17 cellular contexts compared by ENCODE assay signal in genomic region chr16:14475370-14476139, GRCh38.
DNase-seq lines count a peak whose midpoint lies in the region; ATAC-seq and TF ChIP-seq lines count a peak whose summit lies in the region.
"Had no signal": no experiment of that assay in that cellular context is flagged by ENCODE, and none has a peak within 500 bp of the region (broad histone marks: within the 10 kb centered on the region; RNA-seq: fewer than 3 reads in every experiment).

No MANE protein-coding gene starts in this region.

- intact Hi-C loops in lower lobe of right lung (cut with DNase I) = no loop called here

- H3K4me1 ChIP-seq in lower lobe of right lung = no peaks in the 10 kb centered on the region

- peaks cover 0 to 1% of the 10 kb centered on the region in 2 donors for H3K9me3 Mint-ChIP-seq in effector memory CD8-positive, alpha-beta T cell

- TF ChIP-seq CTCF in VCaP (conservative IDR thresholded peaks at IDR 0.05) (no peak), lower lobe of right lung (IDR thresholded peaks at IDR 0.05) (no peak)

- H3K27me3 Mint-ChIP-seq in effector memory CD8-positive, alpha-beta T cell = no peaks in the 10 kb centered on the region
- H3K27me3 Mint-ChIP-seq: activated CD4-positive, alpha-beta T cell treated with anti-CD3 and anti-CD28 coated beads, Interleukin-2, amount 10 ng/mL, durations not matched to agents 24 days and 14 days had no signal

- ATAC-seq in lower lobe of right lung (peak; percentile 57 to 95), HG03520 (IDR thresholded peaks at IDR 0.05; ENCODE audit: unreplicated experiment) (no peak)
- no peak for ATAC-seq in effector memory CD8-positive, alpha-beta T cell (replicated peaks)

- H3K36me3 Mint-ChIP-seq in effector memory CD8-positive, alpha-beta T cell (ENCODE audit: insufficient read depth) = peaks cover 16% of the 10 kb centered on the region

- peaks cover 1% of the 10 kb centered on the region for H3K36me3 ChIP-seq in lower lobe of right lung
- H3K36me3 ChIP-seq: vagina had no signal

- DNase-seq in DMS53 (lab: John Stamatoyannopoulos, UW) = peak; percentile 87
- peak; percentile 36 for DNase-seq in NCI-H146 treated with DMSO at 0.1 percent for 48 hours (lab: John Stamatoyannopoulos, UW; ENCODE audit: unreplicated experiment)
- DNase-seq in lower lobe of right lung = no peak
- DNase-seq in effector memory CD8-positive, alpha-beta T cell = no peak
- DNase-seq in superior temporal gyrus (ENCODE audit: extremely low spot score) = no peak
- no peak for DNase-seq in KBM-7
- DNase-seq: activated CD4-positive, alpha-beta T cell treated with anti-CD3 and anti-CD28 coated beads, Interleukin-2, amount 10 ng/mL, durations not matched to agents 24 days and 14 days; activated T-cell treated with anti-CD3 and anti-CD28 coated beads, Interleukin-2, amount 50 U/mL, for 48 hours; amniotic stem cell; dermis blood vessel endothelial cell; retina; stimulated activated CD4-positive, alpha-beta T cell treated with anti-CD3 and anti-CD28 coated beads, Interleukin-4, amount 100 ng/mL, for 1 hour; T-helper 2 cell had no signal

- in situ Hi-C loops in KBM-7 (cut with MboI; ENCODE audit: low pct_unique_long_range_greater_than_20kb, low sequenced_read_pairs) = no loop called here

- no peak overlapping the region for H3K27ac Mint-ChIP-seq in effector memory CD8-positive, alpha-beta T cell
- H3K27ac Mint-ChIP-seq: activated CD4-positive, alpha-beta T cell treated with anti-CD3 and anti-CD28 coated beads, Interleukin-2, amount 10 ng/mL, durations not matched to agents 24 days and 14 days had no signal

- no peaks in the 10 kb centered on the region for H3K9me3 ChIP-seq in lower lobe of right lung
- H3K9me3 ChIP-seq: vagina had no signal

- no peak overlapping the region for H3K4me3 Mint-ChIP-seq in effector memory CD8-positive, alpha-beta T cell
- H3K4me3 Mint-ChIP-seq: activated CD4-positive, alpha-beta T cell treated with anti-CD3 and anti-CD28 coated beads, Interleukin-2, amount 10 ng/mL, durations not matched to agents 24 days and 14 days had no signal

- H3K27ac ChIP-seq in VCaP (peak overlapping the region; percentile 68), lower lobe of right lung (no peak overlapping the region)
- H3K27ac ChIP-seq: BLaER1, vagina had no signal

- no peaks in the 10 kb centered on the region for H3K27me3 ChIP-seq in lower lobe of right lung (ENCODE audit: low read depth)
- H3K27me3 ChIP-seq: BLaER1, vagina had no signal

- H3K4me1 Mint-ChIP-seq in effector memory CD8-positive, alpha-beta T cell (ENCODE audit: low read depth in 2 of 2) = peaks cover 0 to 3% of the 10 kb centered on the region in 2 donors
- H3K4me1 Mint-ChIP-seq: activated CD4-positive, alpha-beta T cell treated with anti-CD3 and anti-CD28 coated beads, Interleukin-2, amount 10 ng/mL, durations not matched to agents 24 days and 14 days had no signal

- no peak overlapping the region for H3K4me3 ChIP-seq in lower lobe of right lung
- H3K4me3 ChIP-seq: BLaER1, vagina had no signal

Comparison
In these comparisons a context has a peak if more than half of its experiments do, and no peak if none do; other contexts are left out.
1. DNase-seq: peak in DMS53 (single experiment) and NCI-H146 treated with DMSO at 0.1 percent for 48 hours (single experiment); none in lower lobe of right lung (single experiment), effector memory CD8-positive, alpha-beta T cell (0 of 3), superior temporal gyrus (single experiment) and KBM-7 (single experiment).
2. ATAC-seq: peak in lower lobe of right lung (2 of 2); none in HG03520 (single experiment) and effector memory CD8-positive, alpha-beta T cell (single experiment).